ENCODE assay signal across 8 cellular contexts in the genomic region with DNA sequence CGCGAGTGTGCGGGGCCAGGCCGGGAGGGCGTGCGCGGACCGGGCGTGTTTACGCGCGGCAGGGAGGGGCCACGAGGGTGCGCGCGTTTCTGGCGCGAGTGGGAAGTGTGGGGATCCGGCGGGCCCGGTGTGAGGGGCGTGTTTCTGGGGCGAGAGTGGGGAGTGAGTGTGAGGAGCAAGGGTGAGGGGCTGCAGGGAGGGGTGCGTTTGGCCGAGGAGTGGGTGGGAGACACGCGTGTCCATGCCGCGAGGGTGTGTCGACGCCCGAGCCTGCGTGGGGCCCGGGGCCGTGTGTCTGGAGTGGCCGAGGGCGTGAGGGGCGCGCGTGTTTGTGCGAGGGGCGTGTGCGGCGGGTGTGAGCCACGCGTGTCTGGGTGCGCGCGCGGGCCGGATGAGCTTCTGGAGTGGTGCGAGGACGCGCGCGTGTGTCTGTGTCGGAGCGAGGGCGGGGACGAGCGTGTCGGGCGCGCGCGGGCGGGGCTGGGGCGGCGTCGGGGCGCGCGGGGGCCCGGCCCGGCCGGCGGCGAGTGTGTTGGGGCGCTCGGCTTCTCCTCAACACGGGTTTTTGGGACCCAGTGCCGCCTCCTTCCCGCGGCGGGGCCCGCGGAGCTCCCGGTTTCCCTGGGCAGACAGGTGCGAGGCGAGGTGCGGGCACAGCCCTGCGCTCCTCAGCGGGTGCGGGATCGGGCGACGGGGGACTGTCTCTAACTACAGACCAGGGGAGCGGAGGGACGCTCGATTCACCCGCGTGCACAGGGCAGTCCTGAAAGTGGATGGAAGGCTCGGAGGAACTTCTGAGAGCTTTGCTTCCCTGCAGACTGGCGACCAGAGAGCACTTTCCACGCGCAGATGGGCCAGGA.
DNase-seq lines count a peak whose midpoint lies in the region; ATAC-seq and TF ChIP-seq lines count a peak whose summit lies in the region.

No MANE protein-coding gene starts in this region.

- intact Hi-C loops in mucosa of descending colon (cut with DNase I, micrococcal nuclease): loop anchor here in 1 of 2 donors (10.0 kb wide), 1 partner anchor 50 kb away; no protein-coding TSS in a partner anchor

- DNase-seq in D341Med (ENCODE audit: low spot score) (peak; percentile 55), mucosa of descending colon (peak in 2 of 3 donors; percentile 23 to 52), cerebellar nuclear complex (lab: John Stamatoyannopoulos, UW) (no peak), NOMO-1 treated with DMSO at 0.1 percent for 48 hours (lab: John Stamatoyannopoulos, UW; ENCODE audit: unreplicated experiment) (no peak), HCEC 1CT (no peak)
- DNase-seq in activated CD4-positive, alpha-beta T cell treated with anti-CD3 and anti-CD28 coated beads for 4 hours: peak; percentile 42 to 45
- peak in 2 of 3 donors; percentile 41 to 52 for DNase-seq in effector memory CD4-positive, alpha-beta T cell

- TF ChIP-seq CTCF in mucosa of descending colon (IDR thresholded peaks at IDR 0.05): no peak

- ATAC-seq in mucosa of descending colon: peak; percentile 8

- H3K27me3 ChIP-seq in effector memory CD4-positive, alpha-beta T cell (replicated peaks; ENCODE audit: control insufficient read depth, insufficient read depth, low read length, poor library complexity, severe bottlenecking): peaks cover 7% of the 10 kb centered on the region

- WGBS in urinary bladder: 4% methylated on average over 106 of the region's 106 CpGs

- H3K4me1 ChIP-seq in effector memory CD4-positive, alpha-beta T cell (ENCODE audit: control insufficient read depth, insufficient read depth, low read length, poor library complexity, severe bottlenecking): no peaks in the 10 kb centered on the region
- no peaks in the 10 kb centered on the region for H3K4me1 ChIP-seq in mucosa of descending colon (ENCODE audit: low read depth)
- H3K4me1 ChIP-seq in urinary bladder (ENCODE audit: insufficient read depth): no peaks in the 10 kb centered on the region

- no peaks in the 10 kb centered on the region for H3K9me3 ChIP-seq in effector memory CD4-positive, alpha-beta T cell (ENCODE audit: control insufficient read depth, low read length)
- no peaks in the 10 kb centered on the region for H3K9me3 ChIP-seq in mucosa of descending colon

- H3K27ac ChIP-seq in effector memory CD4-positive, alpha-beta T cell (ENCODE audit: insufficient read depth, low read length, poor library complexity, severe bottlenecking): no peak overlapping the region
- no peak overlapping the region for H3K27ac ChIP-seq in urinary bladder (ENCODE audit: low read depth)

- H3K36me3 ChIP-seq in effector memory CD4-positive, alpha-beta T cell (ENCODE audit: control insufficient read depth, insufficient read depth, low read length): no peaks in the 10 kb centered on the region
- no peaks in the 10 kb centered on the region for H3K36me3 ChIP-seq in mucosa of descending colon (ENCODE audit: low read depth)
- no peaks in the 10 kb centered on the region for H3K36me3 ChIP-seq in urinary bladder (ENCODE audit: insufficient read depth)

- peak overlapping the region; percentile 56 for H3K4me3 ChIP-seq in effector memory CD4-positive, alpha-beta T cell (ENCODE audit: insufficient read depth, low read depth, low read length, poor library complexity, severe bottlenecking)
- H3K4me3 ChIP-seq in mucosa of descending colon: no peak overlapping the region
- H3K4me3 ChIP-seq in urinary bladder (ENCODE audit: low read depth, low read length): peak overlapping the region; percentile 71

Comparison
In these comparisons a context has a peak if more than half of its experiments do, and no peak if none do; other contexts are left out.
1. DNase-seq: peak in D341Med (single experiment), activated CD4-positive, alpha-beta T cell treated with anti-CD3 and anti-CD28 coated beads for 4 hours (2 of 2), effector memory CD4-positive, alpha-beta T cell (2 of 3) and mucosa of descending colon (2 of 3); none in cerebellar nuclear complex (0 of 2), NOMO-1 treated with DMSO at 0.1 percent for 48 hours (single experiment) and HCEC 1CT (single experiment).